Comparison of ENCODE assay signal across 1 cellular context in the genomic region with DNA sequence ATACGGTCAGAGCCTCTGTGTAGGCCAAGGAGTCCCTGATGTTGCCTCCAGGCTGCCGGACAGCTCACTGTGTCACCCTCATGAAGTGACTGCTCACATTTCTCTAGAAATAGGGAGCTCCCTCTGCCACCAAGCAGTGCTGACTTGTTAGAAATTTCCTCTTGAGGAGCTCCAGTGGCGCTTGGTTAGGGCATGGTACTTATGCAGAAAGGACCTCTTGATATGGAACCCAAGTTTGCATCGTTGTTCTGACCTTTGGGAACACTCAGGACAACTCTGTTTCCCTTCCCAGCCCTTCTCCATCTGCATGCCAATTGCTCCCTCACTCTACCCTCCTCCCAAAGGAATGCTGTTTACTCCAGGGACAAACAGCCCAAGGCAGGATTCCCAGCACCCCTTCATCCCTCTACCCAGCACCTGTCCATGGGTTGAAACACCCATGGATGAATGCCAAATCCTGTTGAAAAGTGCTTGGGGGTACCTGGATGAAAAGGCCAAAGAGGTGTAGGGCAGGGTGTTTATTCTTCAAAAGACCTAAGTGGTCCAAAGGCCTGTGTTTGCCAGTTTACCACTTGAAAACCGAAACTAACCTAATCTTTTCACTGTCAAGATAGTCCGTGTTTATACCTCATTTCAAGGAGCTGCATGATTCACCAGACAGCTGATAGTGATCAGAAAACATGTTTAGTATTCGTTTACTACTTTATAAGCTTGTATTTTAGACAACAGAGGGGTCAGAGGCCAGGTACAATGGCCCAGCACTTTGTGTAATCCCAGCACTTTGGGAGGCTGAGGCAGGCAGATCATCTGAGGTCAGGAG.
TF ChIP-seq lines count a peak whose summit lies in the region.

No MANE protein-coding gene starts in this region.

TF ChIP-seq in GM23338, 12 proteins besides CTCF, POLR2A, EP300 and RAD21:
- TF ChIP-seq, protein P1, sequence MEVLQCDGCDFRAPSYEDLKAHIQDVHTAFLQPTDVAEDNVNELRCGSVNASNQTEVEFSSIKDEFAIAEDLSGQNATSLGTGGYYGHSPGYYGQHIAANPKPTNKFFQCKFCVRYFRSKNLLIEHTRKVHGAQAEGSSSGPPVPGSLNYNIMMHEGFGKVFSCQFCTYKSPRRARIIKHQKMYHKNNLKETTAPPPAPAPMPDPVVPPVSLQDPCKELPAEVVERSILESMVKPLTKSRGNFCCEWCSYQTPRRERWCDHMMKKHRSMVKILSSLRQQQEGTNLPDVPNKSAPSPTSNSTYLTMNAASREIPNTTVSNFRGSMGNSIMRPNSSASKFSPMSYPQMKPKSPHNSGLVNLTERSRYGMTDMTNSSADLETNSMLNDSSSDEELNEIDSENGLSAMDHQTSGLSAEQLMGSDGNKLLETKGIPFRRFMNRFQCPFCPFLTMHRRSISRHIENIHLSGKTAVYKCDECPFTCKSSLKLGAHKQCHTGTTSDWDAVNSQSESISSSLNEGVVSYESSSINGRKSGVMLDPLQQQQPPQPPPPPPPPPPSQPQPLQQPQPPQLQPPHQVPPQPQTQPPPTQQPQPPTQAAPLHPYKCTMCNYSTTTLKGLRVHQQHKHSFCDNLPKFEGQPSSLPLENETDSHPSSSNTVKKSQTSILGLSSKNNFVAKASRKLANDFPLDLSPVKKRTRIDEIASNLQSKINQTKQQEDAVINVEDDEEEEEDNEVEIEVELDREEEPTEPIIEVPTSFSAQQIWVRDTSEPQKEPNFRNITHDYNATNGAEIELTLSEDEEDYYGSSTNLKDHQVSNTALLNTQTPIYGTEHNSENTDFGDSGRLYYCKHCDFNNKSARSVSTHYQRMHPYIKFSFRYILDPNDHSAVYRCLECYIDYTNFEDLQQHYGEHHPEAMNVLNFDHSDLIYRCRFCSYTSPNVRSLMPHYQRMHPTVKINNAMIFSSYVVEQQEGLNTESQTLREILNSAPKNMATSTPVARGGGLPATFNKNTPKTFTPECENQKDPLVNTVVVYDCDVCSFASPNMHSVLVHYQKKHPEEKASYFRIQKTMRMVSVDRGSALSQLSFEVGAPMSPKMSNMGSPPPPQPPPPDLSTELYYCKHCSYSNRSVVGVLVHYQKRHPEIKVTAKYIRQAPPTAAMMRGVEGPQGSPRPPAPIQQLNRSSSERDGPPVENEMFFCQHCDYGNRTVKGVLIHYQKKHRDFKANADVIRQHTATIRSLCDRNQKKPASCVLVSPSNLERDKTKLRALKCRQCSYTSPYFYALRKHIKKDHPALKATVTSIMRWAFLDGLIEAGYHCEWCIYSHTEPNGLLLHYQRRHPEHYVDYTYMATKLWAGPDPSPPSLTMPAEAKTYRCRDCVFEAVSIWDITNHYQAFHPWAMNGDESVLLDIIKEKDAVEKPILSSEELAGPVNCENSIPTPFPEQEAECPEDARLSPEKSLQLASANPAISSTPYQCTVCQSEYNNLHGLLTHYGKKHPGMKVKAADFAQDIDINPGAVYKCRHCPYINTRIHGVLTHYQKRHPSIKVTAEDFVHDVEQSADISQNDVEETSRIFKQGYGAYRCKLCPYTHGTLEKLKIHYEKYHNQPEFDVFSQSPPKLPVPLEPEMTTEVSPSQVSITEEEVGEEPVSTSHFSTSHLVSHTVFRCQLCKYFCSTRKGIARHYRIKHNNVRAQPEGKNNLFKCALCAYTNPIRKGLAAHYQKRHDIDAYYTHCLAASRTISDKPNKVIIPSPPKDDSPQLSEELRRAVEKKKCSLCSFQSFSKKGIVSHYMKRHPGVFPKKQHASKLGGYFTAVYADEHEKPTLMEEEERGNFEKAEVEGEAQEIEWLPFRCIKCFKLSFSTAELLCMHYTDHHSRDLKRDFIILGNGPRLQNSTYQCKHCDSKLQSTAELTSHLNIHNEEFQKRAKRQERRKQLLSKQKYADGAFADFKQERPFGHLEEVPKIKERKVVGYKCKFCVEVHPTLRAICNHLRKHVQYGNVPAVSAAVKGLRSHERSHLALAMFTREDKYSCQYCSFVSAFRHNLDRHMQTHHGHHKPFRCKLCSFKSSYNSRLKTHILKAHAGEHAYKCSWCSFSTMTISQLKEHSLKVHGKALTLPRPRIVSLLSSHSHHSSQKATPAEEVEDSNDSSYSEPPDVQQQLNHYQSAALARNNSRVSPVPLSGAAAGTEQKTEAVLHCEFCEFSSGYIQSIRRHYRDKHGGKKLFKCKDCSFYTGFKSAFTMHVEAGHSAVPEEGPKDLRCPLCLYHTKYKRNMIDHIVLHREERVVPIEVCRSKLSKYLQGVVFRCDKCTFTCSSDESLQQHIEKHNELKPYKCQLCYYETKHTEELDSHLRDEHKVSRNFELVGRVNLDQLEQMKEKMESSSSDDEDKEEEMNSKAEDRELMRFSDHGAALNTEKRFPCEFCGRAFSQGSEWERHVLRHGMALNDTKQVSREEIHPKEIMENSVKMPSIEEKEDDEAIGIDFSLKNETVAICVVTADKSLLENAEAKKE (CRISPR knock-in tag; IDR thresholded peaks at IDR 0.05) = peak; percentile 16; the same call in 1 of the 2 replicates
- no peak; the same call in 1 of the 2 replicates for TF ChIP-seq ZNF114 (CRISPR knock-in tag; IDR thresholded peaks at IDR 0.05)
TF ChIP-seq in GM23338: peak in this region for 1.
